21 cellular contexts compared by ENCODE assay signal in the genomic region with DNA sequence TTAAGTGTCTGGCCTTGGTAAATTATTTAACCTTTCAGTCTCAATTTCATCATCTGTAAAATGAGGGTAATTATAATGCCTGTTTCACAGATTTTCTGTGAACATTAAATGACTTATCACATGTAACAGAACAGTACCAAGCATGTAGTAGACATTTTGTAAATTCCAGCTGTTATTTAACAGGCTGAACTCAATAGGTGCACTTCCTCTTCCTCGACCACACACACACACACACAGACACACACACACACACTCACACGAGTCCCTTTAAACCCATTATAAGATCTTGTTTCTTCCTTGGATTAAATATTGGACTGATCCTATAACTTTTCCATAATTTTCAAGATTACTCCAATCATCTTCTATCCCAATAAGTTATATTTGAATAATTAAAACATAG. TPM values are rescaled to one million over a fixed set of nuclear protein-coding genes. Genes with fewer than 3 reads are reported as not detected.
"Had no signal": no experiment of that assay in that cellular context is flagged by ENCODE, and none has a peak within 500 bp of the region (broad histone marks: within the 10 kb centered on the region; RNA-seq: fewer than 3 reads in every experiment).

No MANE protein-coding gene starts in this region.

- H3K4me1 ChIP-seq: esophagus muscularis mucosa, gastroesophageal sphincter, parathyroid adenoma, sigmoid colon, testis, tibial nerve, upper lobe of right lung, vagina had no signal

- H3K79me2 ChIP-seq: parathyroid adenoma had no signal

- ATAC-seq: effector memory CD8-positive, alpha-beta T cell; gastroesophageal sphincter; naive thymus-derived CD4-positive, alpha-beta T cell; stimulated activated naive B cell treated with anti-CD40 and anti-IgM and Interleukin-4, amounts not matched to agents 10 μg/mL and 1 μg/mL and 100 μg/mL, for 72 hours; stimulated activated naive CD8-positive, alpha-beta T cell treated with anti-CD3 and anti-CD28 coated beads, Interleukin-15, amount 100 ng/mL, for 72 hours; upper lobe of right lung had no signal

- H2AFZ ChIP-seq: parathyroid adenoma had no signal

- H3K27me3 ChIP-seq: esophagus muscularis mucosa, gastroesophageal sphincter, sigmoid colon, testis, tibial nerve, upper lobe of right lung, vagina had no signal

- H3K27ac ChIP-seq: epithelial cell of prostate, esophagus muscularis mucosa, gastroesophageal sphincter, parathyroid adenoma, sigmoid colon, skin epidermis, testis, tibial nerve, upper lobe of right lung, vagina had no signal

- H3K9me3 ChIP-seq: esophagus muscularis mucosa, gastroesophageal sphincter, sigmoid colon, testis, tibial nerve, upper lobe of right lung, vagina had no signal

- H3K9ac ChIP-seq: parathyroid adenoma had no signal

- DNase-seq: effector memory CD8-positive, alpha-beta T cell; glutamatergic neuron; hippocampal formation; kidney glomerular epithelial cell; mammary epithelial cell; naive thymus-derived CD4-positive, alpha-beta T cell; nephron progenitor cell; sigmoid colon; stimulated activated CD4-positive, alpha-beta T cell treated with anti-CD3 and anti-CD28 coated beads, Interleukin-2, amount 100 ng/mL, for 24 hours; stimulated activated CD4-positive, alpha-beta T cell treated with anti-CD3 and anti-CD28 coated beads, Interleukin-4, amount 100 ng/mL, for 4 hours; stimulated activated naive B cell treated with anti-CD40 and anti-IgM and Interleukin-4, amounts not matched to agents 10 μg/mL and 1 μg/mL and 100 μg/mL, for 72 hours; stimulated activated naive CD8-positive, alpha-beta T cell treated with anti-CD3 and anti-CD28 coated beads, Interleukin-15, amount 100 ng/mL, for 72 hours; testis; upper lobe of right lung had no signal

- H3K36me3 ChIP-seq: esophagus muscularis mucosa, gastroesophageal sphincter, sigmoid colon, tibial nerve, upper lobe of right lung, vagina had no signal

- H3K4me3 ChIP-seq: esophagus muscularis mucosa, gastroesophageal sphincter, sigmoid colon, skin epidermis, testis, tibial nerve, upper lobe of right lung, vagina had no signal

RNA-seq across cellular contexts. Expression of a gene that starts 53.4 kb away (rescaled TPM):
- polyA plus RNA-seq: mammary epithelial cell had no signal
